8 cellular contexts compared by ENCODE assay signal in the genomic region with DNA sequence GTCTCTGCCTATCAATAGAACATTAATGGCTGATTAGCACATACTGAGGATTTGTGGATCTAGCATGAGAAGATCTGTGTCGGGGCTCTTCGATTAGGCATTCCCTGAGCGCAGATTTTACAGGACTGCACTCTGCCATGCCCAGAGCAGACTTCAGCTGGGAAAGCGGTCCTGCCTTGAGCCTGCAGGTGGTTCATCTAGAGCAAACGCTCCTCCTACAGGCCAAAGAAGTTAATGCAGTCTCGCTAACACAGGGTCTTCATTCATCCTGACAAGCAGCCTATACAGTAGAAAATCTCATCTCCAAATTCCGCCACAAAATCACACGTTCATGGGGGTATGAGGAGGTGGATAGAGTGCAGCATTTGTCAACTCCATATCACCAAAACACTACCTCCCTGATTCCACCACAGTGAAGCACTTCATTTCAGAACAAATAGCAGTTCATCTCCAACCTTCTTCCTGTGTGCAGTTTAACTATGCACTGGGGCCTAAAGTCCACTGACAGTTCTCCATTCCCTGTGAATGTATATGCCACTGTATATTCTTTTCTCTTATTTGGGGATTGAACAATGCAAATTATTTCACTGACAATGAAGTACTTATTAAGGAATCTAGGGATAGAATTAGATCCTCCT.
DNase-seq lines count a peak whose midpoint lies in the region; ATAC-seq, FAIRE-seq and TF ChIP-seq lines count a peak whose summit lies in the region.

No MANE protein-coding gene starts in this region.

- peak; percentile 98 for ATAC-seq in HG03103 (IDR thresholded peaks at IDR 0.05; ENCODE audit: low read depth, unreplicated experiment)

- no peak overlapping the region for H3K4me3 ChIP-seq in WERI-Rb-1 (ENCODE audit: low read depth, low read length)

- FAIRE-seq in D721Med (lab: Jason Lieb, UNC): peak; percentile 82

- H3K9me3 ChIP-seq in WERI-Rb-1 (ENCODE audit: severe bottlenecking): no peaks in the 10 kb centered on the region

- peaks cover 63% of the 10 kb centered on the region for H3K27me3 ChIP-seq in WERI-Rb-1 (ENCODE audit: insufficient read depth, low read depth, severe bottlenecking)

- no peak overlapping the region for H3K27ac ChIP-seq in WERI-Rb-1

- DNase-seq in D721Med (ENCODE audit: insufficient read length, low spot score): peak; percentile 32
- DNase-seq in GM19238 (ENCODE audit: insufficient read length, low spot score): peak; percentile 19
- peak; percentile 80 for DNase-seq in NCI-H2029 treated with DMSO at 0.1 percent for 48 hours (lab: John Stamatoyannopoulos, UW)
- peak; percentile 66 for DNase-seq in WERI-Rb-1
- DNase-seq in germinal center (ENCODE audit: low spot score): peak; percentile 36
- DNase-seq in pons (ENCODE audit: low spot score): peak; percentile 86
- DNase-seq in T-helper 9 cell: no peak

- TF ChIP-seq CTCF in D721Med (IDR thresholded peaks at IDR 0.05; ENCODE audit: insufficient read depth, missing control alignments): peak; percentile 94
- TF ChIP-seq CTCF in WERI-Rb-1 (IDR thresholded peaks at IDR 0.05; ENCODE audit: low read depth, low read length): peak; percentile 89

- no peaks in the 10 kb centered on the region for H3K36me3 ChIP-seq in WERI-Rb-1
